In the genomic region with DNA sequence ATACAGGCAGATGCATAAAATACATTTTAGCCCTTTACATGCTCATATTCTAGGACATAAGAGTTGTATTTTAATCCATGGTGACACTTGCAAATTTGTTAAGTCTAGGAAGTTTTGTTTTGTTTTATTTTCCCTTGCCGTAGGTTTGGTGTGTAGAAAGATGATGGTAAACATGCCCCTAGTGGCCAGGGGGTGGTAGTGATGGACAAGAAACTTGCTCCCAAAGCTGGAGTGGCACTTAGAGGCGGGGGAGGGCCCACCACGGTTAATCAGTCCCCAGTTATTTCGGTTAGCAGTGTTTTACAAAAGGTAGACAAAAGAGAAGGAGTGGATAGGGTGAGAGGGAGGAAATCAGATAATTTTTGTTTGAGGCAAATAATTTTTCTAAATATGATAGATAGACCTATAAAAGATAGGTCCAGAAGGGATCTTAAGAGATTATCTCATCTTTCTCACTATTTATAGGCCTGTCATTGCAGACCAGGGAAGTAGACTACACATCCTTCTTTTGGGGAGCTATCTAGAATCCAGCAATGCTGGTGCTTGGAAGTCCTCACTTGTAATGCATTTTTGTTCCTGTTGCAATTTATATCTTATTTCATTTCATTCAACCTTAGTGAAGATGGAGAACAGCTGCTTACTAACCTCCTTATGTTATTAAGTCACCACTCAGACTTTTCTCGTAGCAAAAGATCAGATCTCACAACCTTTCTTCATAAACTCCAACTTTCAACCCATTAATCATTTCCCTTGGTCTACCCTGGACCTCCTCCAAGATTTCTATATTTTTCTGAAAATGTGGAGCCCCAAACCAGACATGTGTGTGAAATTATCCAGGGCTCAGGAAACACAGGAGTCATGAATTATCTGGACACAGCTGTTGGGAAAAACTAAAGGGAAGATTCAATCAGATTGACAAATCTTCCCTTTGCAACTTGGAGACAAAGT, we compare ENCODE assay signal across 8 cellular contexts. TPM values are rescaled to one million over a fixed set of nuclear protein-coding genes. Genes with fewer than 3 reads are reported as not detected.
A peak's percentile ranks its signal among the peaks of the same experiment; 100 is the strongest.
DNase-seq lines count a peak whose midpoint lies in the region; ATAC-seq and TF ChIP-seq lines count a peak whose summit lies in the region.

No MANE protein-coding gene starts in this region.

- ATAC-seq in GM18511 (IDR thresholded peaks at IDR 0.05; ENCODE audit: unreplicated experiment): peak; percentile 85
- ATAC-seq in HG02798 (IDR thresholded peaks at IDR 0.05; ENCODE audit: poor library complexity, unreplicated experiment): peak; percentile 87
- peak; percentile 73 for ATAC-seq in upper lobe of right lung

- no peaks in the 10 kb centered on the region for H3K9me2 ChIP-seq in OCI-LY1 (ENCODE audit: low read depth, low read length)

- H4K20me1 ChIP-seq in OCI-LY1 (ENCODE audit: insufficient read depth, low read length): no peaks in the 10 kb centered on the region

- no peak overlapping the region for H3K4me2 ChIP-seq in OCI-LY1 (ENCODE audit: low read length)

- H3F3A ChIP-seq in OCI-LY1 (ENCODE audit: insufficient read depth, low read length): no peaks in the 10 kb centered on the region

- no peaks in the 10 kb centered on the region for H3K79me2 ChIP-seq in OCI-LY1 (ENCODE audit: insufficient read depth, low read length)

- no peaks in the 10 kb centered on the region for H3K36me3 ChIP-seq in OCI-LY1 (ENCODE audit: insufficient read depth, low read length)
- H3K36me3 ChIP-seq in upper lobe of right lung: no peaks in the 10 kb centered on the region

- intact Hi-C loops in upper lobe of right lung (cut with DNase I): no loop called here

- TF ChIP-seq CTCF in AG09319 (IDR thresholded peaks at IDR 0.05; ENCODE audit: low read depth, low read length): peak; percentile 56
- TF ChIP-seq CTCF in OCI-LY1 (IDR thresholded peaks at IDR 0.05; ENCODE audit: low read length): peak; percentile 72
- TF ChIP-seq CTCF in fibroblast of the aortic adventitia (IDR thresholded peaks at IDR 0.05; ENCODE audit: insufficient read depth, low read length): peak; percentile 77
- peak; percentile 59 for TF ChIP-seq CTCF in upper lobe of right lung (IDR thresholded peaks at IDR 0.05)

- H3K4me1 ChIP-seq in OCI-LY1 (ENCODE audit: insufficient read depth, low read length, severe bottlenecking) (no peaks in the 10 kb centered on the region), upper lobe of right lung (no peaks in the 10 kb centered on the region)

- DNase-seq in AG09319 (ENCODE audit: extremely low read depth, low read depth): no peak
- peak; percentile 45 for DNase-seq in fibroblast of the aortic adventitia (ENCODE audit: low read depth)
- DNase-seq in upper lobe of right lung: no peak
- DNase-seq in DMS114 treated with DMSO at 0.1 percent for 48 hours (lab: John Stamatoyannopoulos, UW; ENCODE audit: unreplicated experiment): no peak
- no peak for DNase-seq in cerebellum (ENCODE audit: low spot score)

- H2AFZ ChIP-seq in OCI-LY1 (ENCODE audit: low read length): no peak overlapping the region

- no peak overlapping the region for H3K27ac ChIP-seq in OCI-LY1 (ENCODE audit: low read depth, low read length, poor library complexity, severe bottlenecking)
- no peak overlapping the region for H3K27ac ChIP-seq in upper lobe of right lung

- H3K4me3 ChIP-seq in OCI-LY1 (ENCODE audit: low read depth, low read length, poor library complexity, severe bottlenecking): no peak overlapping the region
- no peak overlapping the region for H3K4me3 ChIP-seq in fibroblast of the aortic adventitia (ENCODE audit: low read depth, low read length)
- no peak overlapping the region for H3K4me3 ChIP-seq in upper lobe of right lung

- H3K27me3 ChIP-seq in OCI-LY1 (ENCODE audit: insufficient read depth, low read length) (peaks cover 5% of the 10 kb centered on the region; the same call in 1 of the 2 replicates), upper lobe of right lung (peaks cover 42% of the 10 kb centered on the region)

- H3K9me3 ChIP-seq in OCI-LY1 (ENCODE audit: low read length) (no peaks in the 10 kb centered on the region), upper lobe of right lung (no peaks in the 10 kb centered on the region)

- H3K9ac ChIP-seq in OCI-LY1 (ENCODE audit: low read length): no peak overlapping the region

RNA-seq across cellular contexts. Expression of a gene that starts 5.9 kb away (rescaled TPM):
- 2.0 and 8.1 TPM in 2 replicates for total RNA-seq in fibroblast of the aortic adventitia (ENCODE audit: low replicate concordance)
- total RNA-seq in upper lobe of right lung: 4.3 TPM
- 1.5 TPM for total RNA-seq in cerebellum
